Comparison of ENCODE assay signal across 2 cellular contexts in the genomic region with DNA sequence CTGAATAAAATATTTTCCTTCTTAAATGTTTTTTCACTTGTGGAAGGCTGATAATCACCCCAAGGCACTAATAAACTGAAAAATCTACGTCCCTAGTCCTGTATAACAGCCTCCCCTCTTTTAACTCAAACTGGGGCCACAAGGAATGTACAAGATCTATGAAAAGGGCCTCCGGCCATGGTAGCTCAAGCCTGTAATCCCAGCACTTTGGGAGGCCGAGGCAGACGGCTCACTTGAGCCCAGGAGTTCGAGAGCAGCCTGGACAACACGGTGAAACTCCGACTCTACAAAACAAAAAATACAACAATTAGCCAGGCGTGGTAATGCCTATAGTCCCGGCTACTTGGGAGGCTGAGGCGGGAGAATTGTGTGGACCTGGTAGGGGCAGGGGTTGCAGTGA.
TF ChIP-seq lines count a peak whose summit lies in the region.

No MANE protein-coding gene starts in this region.

TF ChIP-seq in SK-N-SH, 30 proteins besides CTCF, POLR2A, EP300 and RAD21 (continued from another document):
- TF ChIP-seq, protein P1, sequence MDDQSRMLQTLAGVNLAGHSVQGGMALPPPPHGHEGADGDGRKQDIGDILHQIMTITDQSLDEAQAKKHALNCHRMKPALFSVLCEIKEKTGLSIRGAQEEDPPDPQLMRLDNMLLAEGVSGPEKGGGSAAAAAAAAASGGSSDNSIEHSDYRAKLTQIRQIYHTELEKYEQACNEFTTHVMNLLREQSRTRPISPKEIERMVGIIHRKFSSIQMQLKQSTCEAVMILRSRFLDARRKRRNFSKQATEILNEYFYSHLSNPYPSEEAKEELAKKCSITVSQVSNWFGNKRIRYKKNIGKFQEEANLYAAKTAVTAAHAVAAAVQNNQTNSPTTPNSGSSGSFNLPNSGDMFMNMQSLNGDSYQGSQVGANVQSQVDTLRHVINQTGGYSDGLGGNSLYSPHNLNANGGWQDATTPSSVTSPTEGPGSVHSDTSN (IDR thresholded peaks at IDR 0.05) = no peak
- TF ChIP-seq, protein P2, sequence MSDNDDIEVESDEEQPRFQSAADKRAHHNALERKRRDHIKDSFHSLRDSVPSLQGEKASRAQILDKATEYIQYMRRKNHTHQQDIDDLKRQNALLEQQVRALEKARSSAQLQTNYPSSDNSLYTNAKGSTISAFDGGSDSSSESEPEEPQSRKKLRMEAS (IDR thresholded peaks at IDR 0.05; ENCODE audit: low read depth) = no peak
- TF ChIP-seq FOXJ3 (CRISPR knock-in tag; IDR thresholded peaks at IDR 0.05) (no peak), RXRA (IDR thresholded peaks at IDR 0.05; ENCODE audit: borderline replicate concordance, low read depth) (no peak), TCF12 (IDR thresholded peaks at IDR 0.05) (no peak), GABPA (IDR thresholded peaks at IDR 0.05; ENCODE audit: low read depth) (no peak), MEF2A (IDR thresholded peaks at IDR 0.05; ENCODE audit: borderline replicate concordance, low read depth) (no peak), SMC3 (IDR thresholded peaks at IDR 0.05; ENCODE audit: low read depth, low read length) (no peak), TAF1 (IDR thresholded peaks at IDR 0.05; ENCODE audit: borderline replicate concordance, low read depth, low read length) (no peak)
- TF ChIP-seq, protein P3, sequence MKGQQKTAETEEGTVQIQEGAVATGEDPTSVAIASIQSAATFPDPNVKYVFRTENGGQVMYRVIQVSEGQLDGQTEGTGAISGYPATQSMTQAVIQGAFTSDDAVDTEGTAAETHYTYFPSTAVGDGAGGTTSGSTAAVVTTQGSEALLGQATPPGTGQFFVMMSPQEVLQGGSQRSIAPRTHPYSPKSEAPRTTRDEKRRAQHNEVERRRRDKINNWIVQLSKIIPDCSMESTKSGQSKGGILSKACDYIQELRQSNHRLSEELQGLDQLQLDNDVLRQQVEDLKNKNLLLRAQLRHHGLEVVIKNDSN (IDR thresholded peaks at IDR 0.05; ENCODE audit: borderline replicate concordance, low read depth) = no peak

TF ChIP-seq in SK-N-SH treated with all-trans-retinoic acid at 6 μM for 48 hours, 23 proteins besides CTCF, POLR2A, EP300 and RAD21 (continued from another document):
- TF ChIP-seq, protein P4, sequence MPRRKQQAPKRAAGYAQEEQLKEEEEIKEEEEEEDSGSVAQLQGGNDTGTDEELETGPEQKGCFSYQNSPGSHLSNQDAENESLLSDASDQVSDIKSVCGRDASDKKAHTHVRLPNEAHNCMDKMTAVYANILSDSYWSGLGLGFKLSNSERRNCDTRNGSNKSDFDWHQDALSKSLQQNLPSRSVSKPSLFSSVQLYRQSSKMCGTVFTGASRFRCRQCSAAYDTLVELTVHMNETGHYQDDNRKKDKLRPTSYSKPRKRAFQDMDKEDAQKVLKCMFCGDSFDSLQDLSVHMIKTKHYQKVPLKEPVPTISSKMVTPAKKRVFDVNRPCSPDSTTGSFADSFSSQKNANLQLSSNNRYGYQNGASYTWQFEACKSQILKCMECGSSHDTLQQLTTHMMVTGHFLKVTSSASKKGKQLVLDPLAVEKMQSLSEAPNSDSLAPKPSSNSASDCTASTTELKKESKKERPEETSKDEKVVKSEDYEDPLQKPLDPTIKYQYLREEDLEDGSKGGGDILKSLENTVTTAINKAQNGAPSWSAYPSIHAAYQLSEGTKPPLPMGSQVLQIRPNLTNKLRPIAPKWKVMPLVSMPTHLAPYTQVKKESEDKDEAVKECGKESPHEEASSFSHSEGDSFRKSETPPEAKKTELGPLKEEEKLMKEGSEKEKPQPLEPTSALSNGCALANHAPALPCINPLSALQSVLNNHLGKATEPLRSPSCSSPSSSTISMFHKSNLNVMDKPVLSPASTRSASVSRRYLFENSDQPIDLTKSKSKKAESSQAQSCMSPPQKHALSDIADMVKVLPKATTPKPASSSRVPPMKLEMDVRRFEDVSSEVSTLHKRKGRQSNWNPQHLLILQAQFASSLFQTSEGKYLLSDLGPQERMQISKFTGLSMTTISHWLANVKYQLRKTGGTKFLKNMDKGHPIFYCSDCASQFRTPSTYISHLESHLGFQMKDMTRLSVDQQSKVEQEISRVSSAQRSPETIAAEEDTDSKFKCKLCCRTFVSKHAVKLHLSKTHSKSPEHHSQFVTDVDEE (CRISPR knock-in tag; IDR thresholded peaks at IDR 0.05) = no peak
- no peak for TF ChIP-seq SNAI2 (CRISPR knock-in tag; IDR thresholded peaks at IDR 0.05)
- no peak for TF ChIP-seq TCF4 (CRISPR knock-in tag; IDR thresholded peaks at IDR 0.05; ENCODE audit: borderline replicate concordance)
- no peak for TF ChIP-seq CSDC2 (CRISPR knock-in tag; IDR thresholded peaks at IDR 0.05)
- TF ChIP-seq RARB (CRISPR knock-in tag; IDR thresholded peaks at IDR 0.05) = no peak
- TF ChIP-seq, protein P5, sequence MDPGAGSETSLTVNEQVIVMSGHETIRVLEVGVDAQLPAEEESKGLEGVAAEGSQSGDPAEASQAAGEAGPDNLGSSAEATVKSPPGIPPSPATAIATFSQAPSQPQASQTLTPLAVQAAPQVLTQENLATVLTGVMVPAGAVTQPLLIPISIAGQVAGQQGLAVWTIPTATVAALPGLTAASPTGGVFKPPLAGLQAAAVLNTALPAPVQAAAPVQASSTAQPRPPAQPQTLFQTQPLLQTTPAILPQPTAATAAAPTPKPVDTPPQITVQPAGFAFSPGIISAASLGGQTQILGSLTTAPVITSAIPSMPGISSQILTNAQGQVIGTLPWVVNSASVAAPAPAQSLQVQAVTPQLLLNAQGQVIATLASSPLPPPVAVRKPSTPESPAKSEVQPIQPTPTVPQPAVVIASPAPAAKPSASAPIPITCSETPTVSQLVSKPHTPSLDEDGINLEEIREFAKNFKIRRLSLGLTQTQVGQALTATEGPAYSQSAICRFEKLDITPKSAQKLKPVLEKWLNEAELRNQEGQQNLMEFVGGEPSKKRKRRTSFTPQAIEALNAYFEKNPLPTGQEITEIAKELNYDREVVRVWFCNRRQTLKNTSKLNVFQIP (CRISPR knock-in tag; IDR thresholded peaks at IDR 0.05; ENCODE audit: borderline replicate concordance, low read depth) = no peak
